Comparison of ENCODE assay signal across 18 cellular contexts in the genomic region with DNA sequence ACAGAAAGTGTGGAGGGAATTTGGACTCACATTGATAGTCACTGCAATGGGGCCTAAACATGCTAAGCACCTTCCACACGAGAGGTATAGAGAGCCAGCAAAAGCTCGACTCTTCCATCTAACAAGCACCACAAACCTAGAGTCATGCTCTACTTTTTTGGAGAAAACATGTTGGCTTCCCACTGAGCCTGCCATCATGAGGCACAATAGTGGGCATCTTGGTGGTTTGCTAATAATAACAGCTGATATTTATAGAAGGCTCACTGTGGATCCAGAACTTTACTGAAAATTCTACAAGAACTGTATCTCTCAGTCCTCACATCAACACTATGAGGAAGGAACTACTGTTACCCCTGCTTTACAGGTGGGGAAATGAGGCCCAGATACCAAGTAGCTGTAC. TPM values are rescaled to one million over a fixed set of nuclear protein-coding genes. Genes with fewer than 3 reads are reported as not detected.
DNase-seq lines count a peak whose midpoint lies in the region; ATAC-seq and TF ChIP-seq lines count a peak whose summit lies in the region.
"Had no signal": no experiment of that assay in that cellular context is flagged by ENCODE, and none has a peak within 500 bp of the region (broad histone marks: within the 10 kb centered on the region; RNA-seq: fewer than 3 reads in every experiment).

No MANE protein-coding gene starts in this region.

- H2BK5ac ChIP-seq in IMR-90 (ENCODE audit: low read depth, low read length, poor library complexity, severe bottlenecking) (no peak overlapping the region), mesendoderm (ENCODE audit: low read length) (no peak overlapping the region)

- H3K14ac ChIP-seq in IMR-90 (replicated peaks; ENCODE audit: low read depth, low read length): no peak overlapping the region

- H3K4me1 ChIP-seq in BLaER1 (peaks cover 41% of the 10 kb centered on the region), IMR-90 (ENCODE audit: control insufficient read depth, insufficient read depth, low read length) (peaks cover 2% of the 10 kb centered on the region; the same call in 1 of the 2 replicates), mesendoderm (ENCODE audit: control insufficient read depth, low read depth, low read length) (peaks cover 2% of the 10 kb centered on the region)
- H3K4me1 ChIP-seq: Caco-2 had no signal

- 0 out of 2 replicates have a peak overlapping the region, but pooled peaks have one; percentile 23 for H2AK5ac ChIP-seq in IMR-90 (ENCODE audit: low read depth, low read length)
- H2AK5ac ChIP-seq in mesendoderm (ENCODE audit: low read length): no peak overlapping the region

- H3K36me3 ChIP-seq in BLaER1 (peaks cover 47% of the 10 kb centered on the region), IMR-90 (ENCODE audit: control insufficient read depth, insufficient read depth, low read length) (no peaks in the 10 kb centered on the region), mesendoderm (ENCODE audit: control insufficient read depth, insufficient read depth, low read length) (no peaks in the 10 kb centered on the region)

- POLR2A ChIA-PET in IMR-90 (lab: Charles Lee; ENCODE audit: unreplicated experiment): no interaction called here

- H2AFZ ChIP-seq in IMR-90 (replicated peaks; ENCODE audit: low read length, poor library complexity): no peak overlapping the region

- no peak for DNase-seq in IMR-90
- DNase-seq in cerebellar cortex (ENCODE audit: low spot score): peak; percentile 81
- peak; percentile 55 for DNase-seq in cerebellum (ENCODE audit: low spot score)
- no peak for DNase-seq in erythroblast (lab: John Stamatoyannopoulos, UW)
- no peak for DNase-seq in mesendoderm
- no peak for DNase-seq in GM20000 (ENCODE audit: low spot score)
- DNase-seq: AML-193; Caco-2; Calu3; CD4-positive, alpha-beta memory T cell; CD4-positive, CD25-positive, alpha-beta regulatory T cell; CD8-positive, alpha-beta memory T cell; DMS79 treated with DMSO at 0.1 percent for 48 hours; GDM1 had no signal

- no peak overlapping the region for H3K4ac ChIP-seq in IMR-90 (ENCODE audit: low read depth, low read length)
- no peak overlapping the region for H3K4ac ChIP-seq in mesendoderm (ENCODE audit: low read depth, low read length)

- H2BK15ac ChIP-seq in IMR-90 (ENCODE audit: low read depth, low read length) (no peak overlapping the region), mesendoderm (replicated peaks; ENCODE audit: low read depth) (no peak overlapping the region)

- H3K79me2 ChIP-seq in mesendoderm (ENCODE audit: control insufficient read depth, insufficient read depth, low read length): peaks cover 5% of the 10 kb centered on the region

- H2AK9ac ChIP-seq in IMR-90 (replicated peaks; ENCODE audit: low read depth, low read length, poor library complexity): no peak overlapping the region

- H3K4me2 ChIP-seq in BLaER1 (peak overlapping the region; percentile 9; the same call in 1 of the 2 replicates), IMR-90 (ENCODE audit: low read depth, low read length) (no peak overlapping the region), mesendoderm (ENCODE audit: low read length) (no peak overlapping the region)
- H3K4me2 ChIP-seq: A549 had no signal

- dilution Hi-C loops in IMR-90 (cut with HindIII; ENCODE audit: low sequenced_read_pairs, unreplicated experiment): no loop called here

- CTCF ChIA-PET in IMR-90 (lab: Yijun Ruan, JAX): no interaction called here

- H3K9me3 ChIP-seq in BLaER1 (peaks cover 8% of the 10 kb centered on the region; the same call in 1 of the 2 replicates), IMR-90 (ENCODE audit: control insufficient read depth, insufficient read depth, low read length) (no peaks in the 10 kb centered on the region)
- H3K9me3 ChIP-seq: A549, Caco-2 had no signal

- H3K79me1 ChIP-seq in IMR-90 (ENCODE audit: low read depth in 1 of 2, low read length in 2 of 2): peaks cover 0 to 23% of the 10 kb centered on the region in 2 experiments; a peak in 2 of 4 replicates
- H3K79me1 ChIP-seq in mesendoderm (ENCODE audit: low read length): peaks cover 26% of the 10 kb centered on the region

- H4K8ac ChIP-seq in IMR-90 (ENCODE audit: low read depth in 2 of 2, low read length in 2 of 2): no peak overlapping the region
- H4K8ac ChIP-seq in mesendoderm (ENCODE audit: low read depth, low read length): no peak overlapping the region

- WGBS in IMR-90 (ENCODE audit: extremely low coverage in 2 of 2, insufficient read length in 1 of 2), 2 experiments: no CpG with 5 or more reads among the region's 2 CpGs
- no CpG with 5 or more reads among the region's 2 CpGs for whole genome bisulfite sequencing in mesendoderm (ENCODE audit: extremely low coverage, insufficient coverage, low lambda C conversion rate)

- H3K56ac ChIP-seq in IMR-90 (ENCODE audit: extremely low read depth, insufficient read depth, low read length): no peak overlapping the region
- H3K56ac ChIP-seq in mesendoderm (ENCODE audit: low read length): no peak overlapping the region

- 0 out of 2 replicates have a peak, but pooled peaks cover 2% of the 10 kb centered on the region for H3K9me1 ChIP-seq in IMR-90 (ENCODE audit: insufficient read depth, low read length)

- ATAC-seq in IMR-90 (ENCODE audit: low read depth): no peak
- ATAC-seq: A549, GM12878 had no signal

- TF ChIP-seq CTCF in IMR-90 (conservative IDR thresholded peaks at IDR 0.05; ENCODE audit: low read depth, low read length): no peak
- no peak for TF ChIP-seq CTCF in GM20000 (IDR thresholded peaks at IDR 0.05; ENCODE audit: extremely low read depth, missing control alignments)

- H4K20me1 ChIP-seq in BLaER1 (peaks cover 13% of the 10 kb centered on the region; the same call in 1 of the 2 replicates), IMR-90 (ENCODE audit: insufficient read depth, low read length) (no peaks in the 10 kb centered on the region)

- TF ChIP-seq POLR2A in IMR-90 (IDR thresholded peaks at IDR 0.05; ENCODE audit: low read depth, low read length): no peak
- TF ChIP-seq POLR2A in erythroblast (IDR thresholded peaks at IDR 0.05; ENCODE audit: low read length): no peak

- H3K27me3 ChIP-seq in BLaER1: no peaks in the 10 kb centered on the region
- H3K27me3 ChIP-seq in IMR-90 (ENCODE audit: control insufficient read depth, insufficient read depth, low read length): no peaks in the 10 kb centered on the region
- no peaks in the 10 kb centered on the region for H3K27me3 ChIP-seq in mesendoderm (ENCODE audit: insufficient read depth, low read length, poor library complexity)

- no peak overlapping the region for H4K5ac ChIP-seq in IMR-90 (ENCODE audit: low read depth, low read length)
- H4K5ac ChIP-seq in mesendoderm (ENCODE audit: low read length): no peak overlapping the region

- TF ChIP-seq RAD21 in IMR-90 (IDR thresholded peaks at IDR 0.05; ENCODE audit: low read length): no peak

- in situ Hi-C loops in IMR-90 (cut with MboI; ENCODE audit: low sequenced_read_pairs): no loop called here

- no peak overlapping the region for H3K9ac ChIP-seq in BLaER1
- no peak overlapping the region for H3K9ac ChIP-seq in IMR-90 (ENCODE audit: low read depth, low read length)
- H3K9ac ChIP-seq in mesendoderm (ENCODE audit: low read length): no peak overlapping the region

- H2BK20ac ChIP-seq in IMR-90 (ENCODE audit: low read depth, low read length): no peak overlapping the region

- H2BK120ac ChIP-seq in IMR-90 (ENCODE audit: low read depth, low read length) (no peak overlapping the region), mesendoderm (ENCODE audit: low read depth, low read length) (no peak overlapping the region)

- H3K18ac ChIP-seq in IMR-90 (ENCODE audit: low read depth, low read length) (no peak overlapping the region), mesendoderm (ENCODE audit: low read length) (no peak overlapping the region)

- no peak overlapping the region for H4K91ac ChIP-seq in IMR-90 (ENCODE audit: insufficient read depth, low read depth, low read length)

- H3K27ac ChIP-seq in BLaER1: no peak overlapping the region
- H3K27ac ChIP-seq in IMR-90 (ENCODE audit: insufficient read depth, low read length): no peak overlapping the region
- no peak overlapping the region for H3K27ac ChIP-seq in mesendoderm (ENCODE audit: low read depth, low read length)
- H3K27ac ChIP-seq: 22Rv1 had no signal

- H3K4me3 ChIP-seq in BLaER1: no peak overlapping the region
- no peak overlapping the region for H3K4me3 ChIP-seq in IMR-90 (ENCODE audit: insufficient read depth, low read depth, low read length)
- H3K4me3 ChIP-seq in mesendoderm (ENCODE audit: low read length): no peak overlapping the region
- H3K4me3 ChIP-seq: A549, GM12878 had no signal

- BruUV-seq in IMR-90 (replicated peaks; lab: Mats Ljungman, UMichigan): no TSS peak

- intact Hi-C loops in IMR-90 (cut with micrococcal nuclease): no loop called here

- no peak overlapping the region for H3K23ac ChIP-seq in IMR-90 (ENCODE audit: low read depth, low read length)
- H3K23ac ChIP-seq in mesendoderm (ENCODE audit: low read length): no peak overlapping the region

TF ChIP-seq in IMR-90, 13 proteins besides CTCF, POLR2A, EP300 and RAD21:
- TF ChIP-seq, protein P1, sequence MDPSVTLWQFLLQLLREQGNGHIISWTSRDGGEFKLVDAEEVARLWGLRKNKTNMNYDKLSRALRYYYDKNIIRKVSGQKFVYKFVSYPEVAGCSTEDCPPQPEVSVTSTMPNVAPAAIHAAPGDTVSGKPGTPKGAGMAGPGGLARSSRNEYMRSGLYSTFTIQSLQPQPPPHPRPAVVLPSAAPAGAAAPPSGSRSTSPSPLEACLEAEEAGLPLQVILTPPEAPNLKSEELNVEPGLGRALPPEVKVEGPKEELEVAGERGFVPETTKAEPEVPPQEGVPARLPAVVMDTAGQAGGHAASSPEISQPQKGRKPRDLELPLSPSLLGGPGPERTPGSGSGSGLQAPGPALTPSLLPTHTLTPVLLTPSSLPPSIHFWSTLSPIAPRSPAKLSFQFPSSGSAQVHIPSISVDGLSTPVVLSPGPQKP (IDR thresholded peaks at IDR 0.05; ENCODE audit: borderline replicate concordance, low read depth, low read length): no peak
- TF ChIP-seq NFE2L2 (IDR thresholded peaks at IDR 0.05; ENCODE audit: low read depth, low read length): no peak
- no peak for TF ChIP-seq MAFK (IDR thresholded peaks at IDR 0.05; ENCODE audit: low read depth, low read length)
- TF ChIP-seq BHLHE40 (IDR thresholded peaks at IDR 0.05; ENCODE audit: low read depth, low read length): no peak
- TF ChIP-seq RFX5 (IDR thresholded peaks at IDR 0.05; ENCODE audit: low read depth, low read length): no peak
- TF ChIP-seq CHD1 (IDR thresholded peaks at IDR 0.05; ENCODE audit: low read depth, low read length): no peak
- TF ChIP-seq MAZ (IDR thresholded peaks at IDR 0.05; ENCODE audit: borderline replicate concordance, low read depth, low read length): no peak
- no peak for TF ChIP-seq CEBPB (IDR thresholded peaks at IDR 0.05; ENCODE audit: low read depth, low read length)
- no peak for TF ChIP-seq RCOR1 (IDR thresholded peaks at IDR 0.05; ENCODE audit: insufficient replicate concordance, low read length)

RNA-seq across cellular contexts. Expression of a gene that starts 26.6 kb away (rescaled TPM):
- 0.90 and 1.1 TPM in 2 replicates for total RNA-seq in IMR-90 (2012; rRNA removed)
- polyA plus RNA-seq in IMR-90 (2012; rRNA removed): 1.7 and 2.0 TPM in 2 replicates
- 0.78 and 1.8 TPM in 2 replicates for polyA plus RNA-seq in IMR-90 (2012; cell fraction: cytosol; rRNA removed)
- 1.3 and 2.3 TPM in 2 replicates for polyA plus RNA-seq in IMR-90 (2012; cell fraction: nucleus; rRNA removed; ENCODE audit: low replicate concordance)
- 18.6 TPM for total RNA-seq in cerebellum
- polyA plus RNA-seq in mesendoderm (2013, experiment 1 of 2): 19.2 TPM
- 19.6 TPM for polyA plus RNA-seq in mesendoderm (2013, experiment 2 of 2)

Comparison
In these comparisons a context has a peak if more than half of its experiments do, and no peak if none do; other contexts are left out.
1. DNase-seq: peak in cerebellar cortex (single experiment) and cerebellum (single experiment); none in IMR-90 (single experiment), erythroblast (0 of 2), mesendoderm (single experiment) and GM20000 (single experiment).